ENCODE assay signal across 8 cellular contexts in genomic region chr3:50356553-50356952, GRCh38. TPM values are rescaled to one million over a fixed set of nuclear protein-coding genes. Genes with fewer than 3 reads are reported as not detected.
DNase-seq lines count a peak whose midpoint lies in the region; ATAC-seq and TF ChIP-seq lines count a peak whose summit lies in the region.

No MANE protein-coding gene starts in this region.

- H3K4me1 Mint-ChIP-seq in CD8-positive, alpha-beta memory T cell = peaks cover 40 to 66% (median 43%) of the 10 kb centered on the region in 3 donors
- peaks cover 39% of the 10 kb centered on the region for H3K4me1 Mint-ChIP-seq in neural progenitor cell

- no peak for TF ChIP-seq CTCF in neural progenitor cell (IDR thresholded peaks at IDR 0.05)

- no peaks in the 10 kb centered on the region for H3K9me3 ChIP-seq in CD8-positive, alpha-beta memory T cell (ENCODE audit: low read length)
- H3K9me3 ChIP-seq in neural progenitor cell (ENCODE audit: low read depth) (no peaks in the 10 kb centered on the region), SJCRH30 (replicated peaks) (no peaks in the 10 kb centered on the region)

- DNase-seq in CD8-positive, alpha-beta memory T cell = no peak
- DNase-seq in MV-4-11 (lab: John Stamatoyannopoulos, UW) = peak; percentile 75
- DNase-seq in dermis blood vessel endothelial cell = peak; percentile 44
- DNase-seq in neural progenitor cell (ENCODE audit: low spot score) = no peak
- no peak for DNase-seq in T-helper 9 cell
- DNase-seq in SJCRH30 = no peak
- DNase-seq in RPMI8226 = no peak

- H3F3A ChIP-seq in neural progenitor cell (ENCODE audit: low read depth) = peaks cover 7% of the 10 kb centered on the region

- H2AFZ ChIP-seq in neural progenitor cell (replicated peaks) = no peak overlapping the region

- no peaks in the 10 kb centered on the region for H3K36me3 ChIP-seq in CD8-positive, alpha-beta memory T cell (ENCODE audit: insufficient read depth, low read length)
- H3K36me3 ChIP-seq in neural progenitor cell = no peaks in the 10 kb centered on the region
- peaks cover 11% of the 10 kb centered on the region for H3K36me3 ChIP-seq in SJCRH30

- peaks cover 36% of the 10 kb centered on the region for H3K79me2 ChIP-seq in neural progenitor cell (ENCODE audit: low read depth)

- H3K27me3 Mint-ChIP-seq in CD8-positive, alpha-beta memory T cell = peaks cover 0 to 2% of the 10 kb centered on the region in 2 donors
- peaks cover 12% of the 10 kb centered on the region for H3K27me3 Mint-ChIP-seq in neural progenitor cell (ENCODE audit: insufficient read depth, low read depth)

- H3K9ac ChIP-seq in neural progenitor cell = no peak overlapping the region

- H3K4me2 ChIP-seq in neural progenitor cell = peak overlapping the region; percentile 92

- peak overlapping the region in 7 of 8 donors; percentile 34 to 87 (median 74) for H3K27ac Mint-ChIP-seq in CD8-positive, alpha-beta memory T cell
- H3K27ac Mint-ChIP-seq in neural progenitor cell = no peak overlapping the region

- no peak overlapping the region for H3K27ac ChIP-seq in CD8-positive, alpha-beta memory T cell (ENCODE audit: low read depth, low read length)
- H3K27ac ChIP-seq in neural progenitor cell (no peak overlapping the region), SJCRH30 (no peak overlapping the region)

- peak overlapping the region; percentile 78 to 98 (median 94) for H3K4me3 Mint-ChIP-seq in CD8-positive, alpha-beta memory T cell
- peak overlapping the region; percentile 95 for H3K4me3 Mint-ChIP-seq in neural progenitor cell

- peaks cover 41% of the 10 kb centered on the region for H4K20me1 ChIP-seq in neural progenitor cell (ENCODE audit: low read depth)

- POLR2A ChIA-PET in CD8-positive, alpha-beta memory T cell (lab: Charles Lee) = interaction anchor here (1.2 kb wide), 1 partner anchor 19 kb away, joined by 4 read pairs; no protein-coding TSS in a partner anchor

- H3K27me3 ChIP-seq in CD8-positive, alpha-beta memory T cell (ENCODE audit: insufficient read depth, low read length, poor library complexity, severe bottlenecking) = no peaks in the 10 kb centered on the region
- no peaks in the 10 kb centered on the region for H3K27me3 ChIP-seq in neural progenitor cell
- no peaks in the 10 kb centered on the region for H3K27me3 ChIP-seq in SJCRH30

- ATAC-seq in HG02973 (IDR thresholded peaks at IDR 0.05; ENCODE audit: unreplicated experiment) = no peak

- peaks cover 0 to 57% (median 0%) of the 10 kb centered on the region in 3 donors for H3K36me3 Mint-ChIP-seq in CD8-positive, alpha-beta memory T cell
- H3K36me3 Mint-ChIP-seq in neural progenitor cell = peaks cover 7% of the 10 kb centered on the region

- H3K4me1 ChIP-seq in CD8-positive, alpha-beta memory T cell (ENCODE audit: insufficient read depth, low read length) = peaks cover 42% of the 10 kb centered on the region
- H3K4me1 ChIP-seq in neural progenitor cell (peaks cover 17% of the 10 kb centered on the region), SJCRH30 (peaks cover 3% of the 10 kb centered on the region)

- H3K4me3 ChIP-seq in CD8-positive, alpha-beta memory T cell (ENCODE audit: low read length) = no peak overlapping the region
- H3K4me3 ChIP-seq in neural progenitor cell (peak overlapping the region; percentile 79), SJCRH30 (no peak overlapping the region)

- H3K9me3 Mint-ChIP-seq in CD8-positive, alpha-beta memory T cell = no peaks in the 10 kb centered on the region
- no peaks in the 10 kb centered on the region for H3K9me3 Mint-ChIP-seq in neural progenitor cell

- CTCF ChIA-PET in CD8-positive, alpha-beta memory T cell (lab: Charles Lee) = interaction anchor here (0.8 to 1.9 kb wide), 7 partner anchors 9 to 186 kb away, joined by 3 to 11 read pairs (median 5); partner anchors contain the start of gene RASSF1

RNA-seq across cellular contexts. Expression of gene TMEM115, which starts 2.8 kb away (rescaled TPM):
- 10 to 100 TPM; 30.5 to 33.2 TPM for total RNA-seq in CD8-positive, alpha-beta memory T cell
- 47.2 TPM for polyA plus RNA-seq in CD8-positive, alpha-beta memory T cell
- total RNA-seq in dermis blood vessel endothelial cell (60.3 and 61.6 TPM in 2 replicates), neural progenitor cell (ENCODE audit: low replicate concordance) (6.3 and 28.0 TPM in 2 replicates)
- 27.2 and 28.2 TPM in 2 replicates for total RNA-seq in SJCRH30 (2014; rRNA removed; shearing (Covaris generic))

RNA-seq across cellular contexts. Expression of gene CYB561D2, which starts 5.9 kb away (rescaled TPM):
- total RNA-seq in CD8-positive, alpha-beta memory T cell = 10 to 100 TPM; 32.4 to 37.7 TPM
- 78.2 TPM for polyA plus RNA-seq in CD8-positive, alpha-beta memory T cell
- total RNA-seq in dermis blood vessel endothelial cell = 26.2 and 30.0 TPM in 2 replicates
- total RNA-seq in neural progenitor cell (ENCODE audit: low replicate concordance) = 2.2 and 13.8 TPM in 2 replicates
- total RNA-seq in SJCRH30 (2014; rRNA removed; shearing (Covaris generic)) = 6.5 and 8.9 TPM in 2 replicates

RNA-seq across cellular contexts. Expression of gene NPRL2, which starts 6.0 kb away (rescaled TPM):
- total RNA-seq in CD8-positive, alpha-beta memory T cell = 10 to 100 TPM; 44.6 to 48.0 TPM
- 59.5 TPM for polyA plus RNA-seq in CD8-positive, alpha-beta memory T cell
- total RNA-seq in dermis blood vessel endothelial cell = 14.0 and 16.8 TPM in 2 replicates
- 15.5 and 35.7 TPM in 2 replicates for total RNA-seq in neural progenitor cell (ENCODE audit: low replicate concordance)
- total RNA-seq in SJCRH30 (2014; rRNA removed; shearing (Covaris generic)) = 14.0 and 14.4 TPM in 2 replicates

RNA-seq across cellular contexts. Expression of gene ZMYND10, which starts 11.0 kb away (rescaled TPM):
- 1 to 10 TPM in 1 of 2 experiments, under 1 TPM in 1; 0.97 to 1.3 TPM for total RNA-seq in CD8-positive, alpha-beta memory T cell
- 1.1 TPM for polyA plus RNA-seq in CD8-positive, alpha-beta memory T cell
- total RNA-seq in dermis blood vessel endothelial cell (0.05 TPM in 1 of 2 replicates, not detected in the other), neural progenitor cell (ENCODE audit: low replicate concordance) (0.37 and 1.7 TPM in 2 replicates)
- total RNA-seq in SJCRH30 (2014; rRNA removed; shearing (Covaris generic)) = 0.73 and 0.99 TPM in 2 replicates

RNA-seq across cellular contexts. Expression of gene RASSF1, which starts 15.9 kb away (rescaled TPM):
- total RNA-seq in CD8-positive, alpha-beta memory T cell = 10 to 100 TPM; 70.8 to 71.9 TPM
- 152 TPM for polyA plus RNA-seq in CD8-positive, alpha-beta memory T cell
- 21.7 and 28.8 TPM in 2 replicates for total RNA-seq in dermis blood vessel endothelial cell
- total RNA-seq in neural progenitor cell (ENCODE audit: low replicate concordance) = 13.7 and 19.5 TPM in 2 replicates
- total RNA-seq in SJCRH30 (2014; rRNA removed; shearing (Covaris generic)) = 11.7 and 12.7 TPM in 2 replicates

Comparison
In these comparisons a context has a peak if more than half of its experiments do, and no peak if none do; other contexts are left out.
1. DNase-seq: peak in MV-4-11 (single experiment) and dermis blood vessel endothelial cell (single experiment); none in CD8-positive, alpha-beta memory T cell (0 of 5), neural progenitor cell (single experiment), T-helper 9 cell (single experiment), SJCRH30 (0 of 2) and RPMI8226 (single experiment).